8 cellular contexts compared by ENCODE assay signal in genomic region chr1:154784924-154785531, GRCh38.
A peak's percentile ranks its signal among the peaks of the same experiment; 100 is the strongest.
DNase-seq lines count a peak whose midpoint lies in the region; ATAC-seq and TF ChIP-seq lines count a peak whose summit lies in the region.

No MANE protein-coding gene starts in this region.

- peak overlapping the region; percentile 38; the same call in 1 of the 2 replicates for H3K9ac ChIP-seq in OCI-LY3 (ENCODE audit: low read length)

- no peak overlapping the region for H3K4me3 ChIP-seq in GM12865 (ENCODE audit: low read depth, low read length)
- H3K4me3 ChIP-seq in OCI-LY3 (ENCODE audit: low read length) = peak overlapping the region; percentile 21; the same call in 1 of the 2 replicates

- H3K4me1 ChIP-seq in OCI-LY3 (ENCODE audit: low read length) = peaks cover 25% of the 10 kb centered on the region

- H3K4me3 Mint-ChIP-seq in stimulated activated naive CD8-positive, alpha-beta T cell treated with anti-CD3 and anti-CD28 coated beads, Interleukin-15, amount 100 ng/mL, for 72 hours = peak overlapping the region; percentile 60 to 68

- H3K4me1 Mint-ChIP-seq in stimulated activated naive CD8-positive, alpha-beta T cell treated with anti-CD3 and anti-CD28 coated beads, Interleukin-15, amount 100 ng/mL, for 72 hours = peaks cover 54% of the 10 kb centered on the region

- no peaks in the 10 kb centered on the region for H3K27me3 ChIP-seq in OCI-LY3 (ENCODE audit: low read depth, low read length)

- H3K27ac ChIP-seq in OCI-LY3 (ENCODE audit: low read length) = peak overlapping the region; percentile 78

- ATAC-seq in GM21529 (IDR thresholded peaks at IDR 0.05; ENCODE audit: unreplicated experiment) = peak; percentile 90
- peak; percentile 94 for ATAC-seq in stimulated activated naive CD8-positive, alpha-beta T cell treated with anti-CD3 and anti-CD28 coated beads, Interleukin-15, amount 100 ng/mL, for 72 hours

- H4K20me1 ChIP-seq in OCI-LY3 (ENCODE audit: insufficient read depth, low read length) = no peaks in the 10 kb centered on the region

- peak overlapping the region; percentile 38 for H3K4me2 ChIP-seq in OCI-LY3 (ENCODE audit: low read length)

- H3K9me3 Mint-ChIP-seq in stimulated activated naive CD8-positive, alpha-beta T cell treated with anti-CD3 and anti-CD28 coated beads, Interleukin-15, amount 100 ng/mL, for 72 hours = peaks cover 0 to 5% of the 10 kb centered on the region in 2 donors

- no peaks in the 10 kb centered on the region for H3K79me2 ChIP-seq in OCI-LY3 (ENCODE audit: low read length)

- H3K9me3 ChIP-seq in OCI-LY3 (ENCODE audit: insufficient read depth, low read length) = no peaks in the 10 kb centered on the region

- DNase-seq in GM12865 (ENCODE audit: low read depth) (peak; percentile 90), dermis microvascular lymphatic vessel endothelial cell (ENCODE audit: low read depth in 2 of 2) (peak; percentile 92 to 97), NCI-H1694 (lab: John Stamatoyannopoulos, UW) (no peak), OCI-M2 (lab: John Stamatoyannopoulos, UW; ENCODE audit: unreplicated experiment) (no peak), AG20443 (ENCODE audit: low spot score) (no peak)
- peak; percentile 32 to 60 for DNase-seq in stimulated activated naive CD8-positive, alpha-beta T cell treated with anti-CD3 and anti-CD28 coated beads, Interleukin-15, amount 100 ng/mL, for 72 hours

- H3K27ac Mint-ChIP-seq in stimulated activated naive CD8-positive, alpha-beta T cell treated with anti-CD3 and anti-CD28 coated beads, Interleukin-15, amount 100 ng/mL, for 72 hours = peak overlapping the region; percentile 87 to 98

- TF ChIP-seq CTCF in GM12865 (IDR thresholded peaks at IDR 0.05; ENCODE audit: insufficient read depth, low read depth, low read length, missing control alignments) (no peak), OCI-LY3 (IDR thresholded peaks at IDR 0.05; ENCODE audit: low read depth, low read length) (no peak)

- peak overlapping the region; percentile 44; the same call in 1 of the 2 replicates for H2AFZ ChIP-seq in OCI-LY3 (ENCODE audit: low read depth, low read length)

- no peaks in the 10 kb centered on the region for H3K27me3 Mint-ChIP-seq in stimulated activated naive CD8-positive, alpha-beta T cell treated with anti-CD3 and anti-CD28 coated beads, Interleukin-15, amount 100 ng/mL, for 72 hours

- H3K36me3 ChIP-seq in OCI-LY3 (replicated peaks; ENCODE audit: low read depth, low read length) = no peaks in the 10 kb centered on the region

Comparison
In these comparisons a context has a peak if more than half of its experiments do, and no peak if none do; other contexts are left out.
1. DNase-seq: peak in GM12865 (single experiment), dermis microvascular lymphatic vessel endothelial cell (2 of 2) and stimulated activated naive CD8-positive, alpha-beta T cell treated with anti-CD3 and anti-CD28 coated beads, Interleukin-15, amount 100 ng/mL, for 72 hours (2 of 2); none in NCI-H1694 (single experiment), OCI-M2 (single experiment) and AG20443 (single experiment).